Comparison of ENCODE assay signal across 21 cellular contexts in the genomic region with DNA sequence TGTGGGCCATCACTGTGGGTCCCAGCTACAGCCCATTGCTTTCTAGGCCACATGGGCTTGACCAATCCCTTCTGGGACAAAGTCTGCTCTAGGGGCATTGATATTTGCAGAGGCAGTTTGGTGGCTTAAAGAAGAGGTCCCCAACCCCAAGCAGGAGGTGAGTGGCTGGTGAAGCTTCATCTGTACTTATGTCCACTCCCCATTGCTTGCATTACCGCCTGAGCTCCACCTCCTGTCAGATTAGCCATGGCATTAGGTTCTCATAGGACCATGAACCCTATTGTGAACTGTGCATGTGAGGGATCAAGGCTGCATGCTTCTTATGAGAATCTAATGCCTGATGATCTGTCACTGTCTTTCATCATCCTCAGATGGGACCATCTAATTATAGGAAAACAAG. TPM values are rescaled to one million over a fixed set of nuclear protein-coding genes. Genes with fewer than 3 reads are reported as not detected.
DNase-seq lines count a peak whose midpoint lies in the region; FAIRE-seq and TF ChIP-seq lines count a peak whose summit lies in the region.
"Had no signal": no experiment of that assay in that cellular context is flagged by ENCODE, and none has a peak within 500 bp of the region (broad histone marks: within the 10 kb centered on the region; RNA-seq: fewer than 3 reads in every experiment).

No MANE protein-coding gene starts in this region.

- no peak for TF ChIP-seq CTCF in bronchial epithelial cell (IDR thresholded peaks at IDR 0.05; ENCODE audit: insufficient read depth, low read length, severe bottlenecking)
- no peak for TF ChIP-seq CTCF in nephron progenitor cell (IDR thresholded peaks at IDR 0.05)

- no peak overlapping the region for H2BK15ac ChIP-seq in mesenchymal stem cell (ENCODE audit: low read depth, poor library complexity, severe bottlenecking)

- peak; percentile 32 for FAIRE-seq in bronchial epithelial cell (lab: Jason Lieb, UNC)
- FAIRE-seq: A549, G401.6, GM12891, GM19239 had no signal

- DNase-seq in NCI-H82 (lab: John Stamatoyannopoulos, UW) (peak; percentile 17), NCI-H82 treated with DMSO at 0.1 percent for 48 hours (lab: John Stamatoyannopoulos, UW; ENCODE audit: unreplicated experiment) (no peak), bronchial epithelial cell (ENCODE audit: low read depth) (no peak), nephron progenitor cell (no peak), mesenchymal stem cell (no peak), NCI-H345 treated with DMSO at 0.1 percent for 48 hours (lab: John Stamatoyannopoulos, UW; ENCODE audit: unreplicated experiment) (no peak)
- DNase-seq: AML-193; Caco-2; Calu3; CD4-positive, alpha-beta T cell; CD8-positive, alpha-beta T cell; DMS79 treated with DMSO at 0.1 percent for 48 hours; GF-D8 had no signal

- H3K4me1 ChIP-seq in mesenchymal stem cell (ENCODE audit: control insufficient read depth, insufficient read depth, low read depth, low read length) = no peaks in the 10 kb centered on the region
- H3K4me1 ChIP-seq: A549 had no signal

- peaks cover 13% of the 10 kb centered on the region for H3K9me3 Mint-ChIP-seq in nephron progenitor cell
- H3K9me3 Mint-ChIP-seq: CD4-positive, alpha-beta T cell; CD8-positive, alpha-beta T cell had no signal

- no peak overlapping the region for H4K91ac ChIP-seq in mesenchymal stem cell (ENCODE audit: low read length)

- H3K4me3 Mint-ChIP-seq in nephron progenitor cell = peak overlapping the region; percentile 31
- H3K4me3 Mint-ChIP-seq: B cell; CD4-positive, alpha-beta T cell; CD8-positive, alpha-beta T cell had no signal

- no peak overlapping the region for H3K23ac ChIP-seq in mesenchymal stem cell (ENCODE audit: low read length in 2 of 2)

- no peaks in the 10 kb centered on the region for H3K27me3 Mint-ChIP-seq in nephron progenitor cell (ENCODE audit: low read depth, poor library complexity)
- H3K27me3 Mint-ChIP-seq: B cell had no signal

- no peak overlapping the region for H2BK120ac ChIP-seq in mesenchymal stem cell (ENCODE audit: low read depth, low read length)

- H3K36me3 ChIP-seq in bronchial epithelial cell (ENCODE audit: control insufficient read depth, insufficient read depth, low read length) (no peaks in the 10 kb centered on the region), mesenchymal stem cell (ENCODE audit: control insufficient read depth in 1 of 2, insufficient read depth in 2 of 2, low read depth in 1 of 2, low read length in 2 of 2) (no peaks in the 10 kb centered on the region)
- H3K36me3 ChIP-seq: BLaER1 treated with 17β-estradiol and CSF1 and Interleukin-3, amounts not matched to agents 10 nM and 100 nM had no signal

- 63% methylated on average over 1 of the region's 1 CpG for WGBS in mesenchymal stem cell

- no peak overlapping the region for H4K8ac ChIP-seq in mesenchymal stem cell (ENCODE audit: low read length)

- no peak overlapping the region for H3K14ac ChIP-seq in mesenchymal stem cell (ENCODE audit: low read length in 2 of 2)

- no peak overlapping the region for H3K4me3 ChIP-seq in bronchial epithelial cell (ENCODE audit: low read depth, low read length)
- no peak overlapping the region for H3K4me3 ChIP-seq in mesenchymal stem cell (ENCODE audit: insufficient read depth in 1 of 2, low read depth in 1 of 2, low read length in 2 of 2)
- H3K4me3 ChIP-seq: A549; BLaER1 treated with 17β-estradiol and CSF1 and Interleukin-3, amounts not matched to agents 10 nM and 100 nM had no signal

- no peak overlapping the region for H2BK12ac ChIP-seq in mesenchymal stem cell (ENCODE audit: low read length in 2 of 2)

- H3K27ac ChIP-seq in mesenchymal stem cell (ENCODE audit: low read length, poor library complexity, severe bottlenecking) = no peak overlapping the region
- H3K27ac ChIP-seq: 22Rv1; A549; BLaER1 treated with 17β-estradiol and CSF1 and Interleukin-3, amounts not matched to agents 10 nM and 100 nM; C4-2B had no signal

- no peak overlapping the region for H2BK5ac ChIP-seq in mesenchymal stem cell (ENCODE audit: low read depth, low read length, poor library complexity, severe bottlenecking)

- no peak overlapping the region for H3K18ac ChIP-seq in mesenchymal stem cell (ENCODE audit: low read depth in 1 of 2, low read length in 2 of 2)

- no peak overlapping the region for H3K4ac ChIP-seq in mesenchymal stem cell (ENCODE audit: low read depth in 1 of 2, low read length in 2 of 2)

- H3K9ac ChIP-seq in mesenchymal stem cell (ENCODE audit: low read length) = no peak overlapping the region
- H3K9ac ChIP-seq: BLaER1 treated with 17β-estradiol and CSF1 and Interleukin-3, amounts not matched to agents 10 nM and 100 nM had no signal

- H3K27ac Mint-ChIP-seq in nephron progenitor cell = no peak overlapping the region
- H3K27ac Mint-ChIP-seq: B cell; CD4-positive, alpha-beta T cell; CD8-positive, alpha-beta T cell had no signal

- peaks cover 5% of the 10 kb centered on the region for H3K36me3 Mint-ChIP-seq in nephron progenitor cell (ENCODE audit: low read depth)
- H3K36me3 Mint-ChIP-seq: CD8-positive, alpha-beta T cell had no signal

- no peaks in the 10 kb centered on the region for H3K9me3 ChIP-seq in mesenchymal stem cell (ENCODE audit: control insufficient read depth, low read length)
- H3K9me3 ChIP-seq: A549; BLaER1 treated with 17β-estradiol and CSF1 and Interleukin-3, amounts not matched to agents 10 nM and 100 nM had no signal

- H3K4me1 Mint-ChIP-seq in nephron progenitor cell = peaks cover 43% of the 10 kb centered on the region
- H3K4me1 Mint-ChIP-seq: B cell had no signal

- no peaks in the 10 kb centered on the region for H3K79me1 ChIP-seq in mesenchymal stem cell (replicated peaks; ENCODE audit: low read length, poor library complexity, severe bottlenecking)

- H3K27me3 ChIP-seq in bronchial epithelial cell (ENCODE audit: control insufficient read depth, insufficient read depth, low read length) (no peaks in the 10 kb centered on the region), mesenchymal stem cell (ENCODE audit: control insufficient read depth in 1 of 2, insufficient read depth in 1 of 2, low read length in 2 of 2) (no peaks in the 10 kb centered on the region)
- H3K27me3 ChIP-seq: BLaER1 treated with 17β-estradiol and CSF1 and Interleukin-3, amounts not matched to agents 10 nM and 100 nM had no signal

- H2AK5ac ChIP-seq in mesenchymal stem cell (ENCODE audit: low read length, severe bottlenecking) = no peak overlapping the region

- no peak overlapping the region for H2AFZ ChIP-seq in mesenchymal stem cell (ENCODE audit: low read depth, low read length)

- H3K4me2 ChIP-seq in mesenchymal stem cell (ENCODE audit: low read length, poor library complexity, severe bottlenecking) = no peak overlapping the region
- H3K4me2 ChIP-seq: A549; BLaER1 treated with 17β-estradiol and CSF1 and Interleukin-3, amounts not matched to agents 10 nM and 100 nM had no signal

RNA-seq across cellular contexts. Expression of gene CADM1, which starts 54.4 kb away (rescaled TPM):
- total RNA-seq in bronchial epithelial cell = 1.6 and 14.2 TPM in 2 replicates
- polyA plus RNA-seq in mesenchymal stem cell (2013, experiment 1 of 2) = 11.3 TPM
- polyA plus RNA-seq in mesenchymal stem cell (2013, experiment 2 of 2) = 11.3 TPM
